Comparison of ENCODE assay signal across 18 cellular contexts in genomic region chr11:45590743-45591142, GRCh38.
DNase-seq lines count a peak whose midpoint lies in the region; ATAC-seq and TF ChIP-seq lines count a peak whose summit lies in the region.
"Had no signal": no experiment of that assay in that cellular context is flagged by ENCODE, and none has a peak within 500 bp of the region (broad histone marks: within the 10 kb centered on the region; RNA-seq: fewer than 3 reads in every experiment).

No MANE protein-coding gene starts in this region.

- ATAC-seq in HG02759 (IDR thresholded peaks at IDR 0.05; ENCODE audit: unreplicated experiment) (no peak), HG03521 (IDR thresholded peaks at IDR 0.05; ENCODE audit: unreplicated experiment) (no peak)
- ATAC-seq: activated T-cell treated with anti-CD3 and anti-CD28 coated beads, Interleukin-2, amount 50 U/mL, for 72 hours; left lobe of liver; pancreas had no signal

- DNase-seq in Daoy (ENCODE audit: low read depth) = peak; percentile 54
- DNase-seq in HT1080 (ENCODE audit: low read depth) = peak; percentile 8
- DNase-seq in pons (ENCODE audit: low spot score) = peak; percentile 34
- no peak for DNase-seq in GM13977 (ENCODE audit: low spot score)
- DNase-seq: activated CD4-positive, alpha-beta T cell treated with anti-CD3 and anti-CD28 coated beads, Interleukin-2, amount 50 U/mL, for 4 hours; activated naive CD8-positive, alpha-beta T cell treated with anti-CD3 and anti-CD28 coated beads, Interleukin-2, amount 50 U/mL, for 24 hours; activated T-cell treated with anti-CD3 and anti-CD28 coated beads, Interleukin-2, amount 50 U/mL, for 72 hours; cortex of kidney; Karpas-422; pancreas; SIG-M5; stomach; T1000 had no signal

- H3K27ac Mint-ChIP-seq in brain = peak overlapping the region in 3 of 5 experiments; percentile 21 to 58 (median 57)
- H3K27ac Mint-ChIP-seq: activated naive CD8-positive, alpha-beta T cell treated with anti-CD3 and anti-CD28 coated beads, Interleukin-2, amount 50 U/mL, for 24 hours; activated T-cell treated with anti-CD3 and anti-CD28 coated beads, Interleukin-2, amount 50 U/mL, for 72 hours; CD14-positive monocyte had no signal

- TF ChIP-seq CTCF in brain (conservative IDR thresholded peaks at IDR 0.05) (no peak), GM13977 (IDR thresholded peaks at IDR 0.05; ENCODE audit: extremely low read depth, insufficient read depth, missing control alignments) (no peak)

- H3K27me3 Mint-ChIP-seq in brain = peaks cover 5% of the 10 kb centered on the region

- in situ Hi-C loops in GM13977 (cut with MboI; ENCODE audit: low pct_unique_long_range_greater_than_20kb, low sequenced_read_pairs, unreplicated experiment) = no loop called here

- H3K9me3 Mint-ChIP-seq in brain = peaks cover 0 to 2% (median 0%) of the 10 kb centered on the region in 5 experiments
- H3K9me3 Mint-ChIP-seq: activated naive CD8-positive, alpha-beta T cell treated with anti-CD3 and anti-CD28 coated beads, Interleukin-2, amount 50 U/mL, for 24 hours; activated T-cell treated with anti-CD3 and anti-CD28 coated beads, Interleukin-2, amount 50 U/mL, for 72 hours had no signal

- H3K36me3 Mint-ChIP-seq in brain = no peaks in the 10 kb centered on the region
- H3K36me3 Mint-ChIP-seq: CD14-positive monocyte had no signal

- no peak overlapping the region for H3K4me3 Mint-ChIP-seq in brain
- H3K4me3 Mint-ChIP-seq: activated naive CD8-positive, alpha-beta T cell treated with anti-CD3 and anti-CD28 coated beads, Interleukin-2, amount 50 U/mL, for 24 hours; activated T-cell treated with anti-CD3 and anti-CD28 coated beads, Interleukin-2, amount 50 U/mL, for 72 hours; CD14-positive monocyte had no signal

- H3K4me1 Mint-ChIP-seq in brain = peaks cover 65% of the 10 kb centered on the region
- H3K4me1 Mint-ChIP-seq: activated naive CD8-positive, alpha-beta T cell treated with anti-CD3 and anti-CD28 coated beads, Interleukin-2, amount 50 U/mL, for 24 hours; CD14-positive monocyte had no signal
